9 cellular contexts compared by ENCODE assay signal in the genomic region with DNA sequence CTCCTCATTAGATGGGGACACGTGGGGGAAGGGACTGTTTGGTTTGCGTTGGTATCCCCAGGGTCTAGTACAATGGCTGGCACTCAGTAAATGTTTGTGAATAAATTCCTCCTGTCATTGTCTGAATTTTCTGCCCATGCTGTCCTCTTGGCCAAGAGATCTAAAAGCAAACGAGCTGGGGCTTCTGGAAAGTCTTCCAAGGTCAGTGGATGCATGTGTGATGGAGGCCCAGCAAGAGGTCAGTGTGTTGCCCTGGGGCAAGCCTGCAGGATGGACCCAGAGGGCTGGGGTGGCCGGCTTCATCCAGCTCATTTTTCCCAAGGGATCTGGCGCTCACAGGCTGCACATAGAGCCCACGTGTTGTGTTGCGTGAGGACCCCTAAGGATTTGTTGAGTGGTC. TPM values are rescaled to one million over a fixed set of nuclear protein-coding genes. Genes with fewer than 3 reads are reported as not detected.
A peak's percentile ranks its signal among the peaks of the same experiment; 100 is the strongest.
DNase-seq lines count a peak whose midpoint lies in the region; ATAC-seq, FAIRE-seq and TF ChIP-seq lines count a peak whose summit lies in the region.
"Had no signal": no experiment of that assay in that cellular context is flagged by ENCODE, and none has a peak within 500 bp of the region (broad histone marks: within the 10 kb centered on the region; RNA-seq: fewer than 3 reads in every experiment).

No MANE protein-coding gene starts in this region.

- WGBS in aorta, 2 donors, result 68 to 73% methylated on average over 7 of the region's 7 CpGs

- H3K4me2 ChIP-seq in endothelial cell of umbilical vein (ENCODE audit: insufficient read depth, low read length), result peak overlapping the region; percentile 76

- intact Hi-C loops in left cardiac atrium (cut with DNase I), result no loop called here
- intact Hi-C loops in Right ventricle myocardium superior (cut with DNase I), result loop anchor here (2.0 kb wide), 1 partner anchor 29 kb away; the partner anchor contains the start of gene JUN
- intact Hi-C loops in endothelial cell of umbilical vein (cut with micrococcal nuclease), result loop anchor here (1.0 to 2.0 kb wide), 5 partner anchors 59 to 886 kb away; no protein-coding TSS in a partner anchor
- intact Hi-C loops in aorta (cut with DNase I), result loop anchor here (2.0 to 10.0 kb wide), 3 partner anchors 25 to 91 kb away; partner anchors contain the start of gene JUN (in 1 of the 2)

- no peaks in the 10 kb centered on the region for H3K36me3 Mint-ChIP-seq in neural crest cell (ENCODE audit: low read depth)

- H3K4me1 ChIP-seq in endothelial cell of umbilical vein (ENCODE audit: control insufficient read depth, extremely low read depth, insufficient read depth, low read length) (peaks cover 59% of the 10 kb centered on the region), aorta (ENCODE audit: control insufficient read depth in 1 of 2, insufficient read depth in 2 of 2, low read length in 2 of 2) (no peaks in the 10 kb centered on the region)

- TF ChIP-seq CTCF in endothelial cell of umbilical vein (IDR thresholded peaks at IDR 0.05; ENCODE audit: extremely low read depth in 1 of 2, insufficient read depth in 1 of 2, low read depth in 1 of 2, low read length in 2 of 2) (no peak), neural crest cell (conservative IDR thresholded peaks at IDR 0.05) (no peak)

- peaks cover 43% of the 10 kb centered on the region for H3K4me1 Mint-ChIP-seq in neural crest cell

- H3K27me3 ChIP-seq in endothelial cell of umbilical vein (ENCODE audit: control insufficient read depth in 2 of 2, insufficient read depth in 2 of 2, low read length in 2 of 2), result no peaks in the 10 kb centered on the region
- H3K27me3 ChIP-seq in aorta (ENCODE audit: control insufficient read depth in 1 of 2, insufficient read depth in 2 of 2, low read length in 1 of 2), result no peaks in the 10 kb centered on the region

- peak overlapping the region; percentile 95 for H3K9ac ChIP-seq in endothelial cell of umbilical vein (replicated peaks; ENCODE audit: extremely low read depth, insufficient read depth, low read length)

- H3K27ac ChIP-seq in endothelial cell of umbilical vein (ENCODE audit: insufficient read depth, low read depth, low read length) (peak overlapping the region; percentile 100), aorta (ENCODE audit: low read depth in 1 of 2, low read length in 2 of 2) (peak overlapping the region; percentile 49 to 55)

- no peaks in the 10 kb centered on the region for H4K20me1 ChIP-seq in endothelial cell of umbilical vein (replicated peaks; ENCODE audit: control insufficient read depth, extremely low read depth, insufficient read depth, low read length)

- no peaks in the 10 kb centered on the region for H3K79me2 ChIP-seq in endothelial cell of umbilical vein (ENCODE audit: control insufficient read depth, insufficient read depth, low read length)

- no TSS peak for BruUV-seq in endothelial cell of umbilical vein (replicated peaks; lab: Mats Ljungman, UMichigan)

- H3K9me3 Mint-ChIP-seq in neural crest cell, result no peaks in the 10 kb centered on the region

- TF ChIP-seq POLR2A in endothelial cell of umbilical vein (IDR thresholded peaks at IDR 0.05; ENCODE audit: low read depth, low read length), result no peak

- H3K4me3 Mint-ChIP-seq in neural crest cell, result peak overlapping the region; percentile 17

- no peaks in the 10 kb centered on the region for H3K9me1 ChIP-seq in endothelial cell of umbilical vein (replicated peaks; ENCODE audit: control insufficient read depth, extremely low read depth, insufficient read depth, low read length)

- dilution Hi-C loops in endothelial cell of umbilical vein (cut with MboI; ENCODE audit: extremely low pct_ligation_motif_present, low sequenced_read_pairs), result no loop called here

- DNase-seq in left cardiac atrium (peak; percentile 24), Right ventricle myocardium superior (no peak), endothelial cell of umbilical vein (ENCODE audit: low read depth, low spot score) (no peak), neural crest cell (ENCODE audit: low read depth, low spot score) (no peak), aorta (no peak), NCI-H1105 treated with DMSO at 0.1 percent for 48 hours (lab: John Stamatoyannopoulos, UW) (no peak)
- DNase-seq: NCI-H226 had no signal

- ATAC-seq in left cardiac atrium (no peak), Right ventricle myocardium superior (ENCODE audit: poor library complexity) (no peak), aorta (ENCODE audit: low FRiP score) (no peak), HG03521 (IDR thresholded peaks at IDR 0.05; ENCODE audit: unreplicated experiment) (no peak), GM18861 (IDR thresholded peaks at IDR 0.05; ENCODE audit: unreplicated experiment) (no peak)

- H3K36me3 ChIP-seq in endothelial cell of umbilical vein (ENCODE audit: control insufficient read depth in 2 of 2, extremely low read depth in 1 of 2, insufficient read depth in 2 of 2, low read length in 2 of 2) (no peaks in the 10 kb centered on the region), aorta (ENCODE audit: control insufficient read depth in 1 of 2, insufficient read depth in 2 of 2, low read length in 1 of 2) (no peaks in the 10 kb centered on the region)

- no peak overlapping the region for H3K27ac Mint-ChIP-seq in neural crest cell (ENCODE audit: unreplicated experiment)

- H2AFZ ChIP-seq in endothelial cell of umbilical vein (ENCODE audit: low read depth, low read length), result no peak overlapping the region

- FAIRE-seq in endothelial cell of umbilical vein (lab: Jason Lieb, UNC), result peak; percentile 15

- POLR2A ChIA-PET in endothelial cell of umbilical vein (lab: Charles Lee), result interaction anchor here (0.6 to 1.9 kb wide), 7 partner anchors 14 to 488 kb away, joined by 3 to 20 read pairs (median 4); partner anchors contain the start of gene JUN

- CTCF ChIA-PET in endothelial cell of umbilical vein (lab: Charles Lee), result interaction anchor here (0.7 to 2.0 kb wide), 4 partner anchors 11 to 263 kb away, joined by 3 to 11 read pairs (median 4); no protein-coding TSS in a partner anchor

- H3K4me3 ChIP-seq in endothelial cell of umbilical vein (replicated peaks in 1 of 3; ENCODE audit: insufficient read depth in 1 of 3, low read depth in 1 of 3, low read length in 3 of 3), result no peak overlapping the region
- no peak overlapping the region for H3K4me3 ChIP-seq in aorta (ENCODE audit: low read length in 2 of 2)

- H3K9me3 ChIP-seq in endothelial cell of umbilical vein (replicated peaks; ENCODE audit: control insufficient read depth, insufficient read depth, low read length) (no peaks in the 10 kb centered on the region), aorta (ENCODE audit: control insufficient read depth, low read length) (no peaks in the 10 kb centered on the region)

- no peaks in the 10 kb centered on the region for H3K27me3 Mint-ChIP-seq in neural crest cell (ENCODE audit: low read depth)

TF ChIP-seq in endothelial cell of umbilical vein, 7 proteins besides CTCF, POLR2A, EP300 and RAD21:
- TF ChIP-seq JUN (IDR thresholded peaks at IDR 0.05; ENCODE audit: borderline replicate concordance, insufficient read depth, insufficient read length, low read depth) (no peak), POLR2AphosphoS5 (IDR thresholded peaks at IDR 0.05; ENCODE audit: insufficient read depth, low read depth, low read length) (no peak), EZH2 (IDR thresholded peaks at IDR 0.05; ENCODE audit: borderline replicate concordance, low read depth, low read length, severe bottlenecking) (no peak), FOS (IDR thresholded peaks at IDR 0.05; ENCODE audit: borderline replicate concordance, insufficient read depth, low read length) (no peak), MYC (IDR thresholded peaks at IDR 0.05; ENCODE audit: low read depth, low read length) (no peak), GATA2 (IDR thresholded peaks at IDR 0.05; ENCODE audit: insufficient read depth, insufficient read length, low read depth, low read length) (no peak)
- TF ChIP-seq, protein P1, sequence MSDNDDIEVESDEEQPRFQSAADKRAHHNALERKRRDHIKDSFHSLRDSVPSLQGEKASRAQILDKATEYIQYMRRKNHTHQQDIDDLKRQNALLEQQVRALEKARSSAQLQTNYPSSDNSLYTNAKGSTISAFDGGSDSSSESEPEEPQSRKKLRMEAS (IDR thresholded peaks at IDR 0.05; ENCODE audit: insufficient read depth, insufficient read length), result no peak
TF ChIP-seq in endothelial cell of umbilical vein: peak in this region for 0.

RNA-seq across cellular contexts. Expression of gene JUN, which starts 30.0 kb away (rescaled TPM):
- 10 to 100 TPM; 67.6 to 78.0 TPM for total RNA-seq in left cardiac atrium
- 54.8 TPM for total RNA-seq in Right ventricle myocardium superior
- total RNA-seq in endothelial cell of umbilical vein, result 81.1 and 88.3 TPM in 2 replicates
- 80.0 and 89.3 TPM in 2 replicates for polyA plus RNA-seq in endothelial cell of umbilical vein
- 57.8 and 84.1 TPM in 2 replicates for polyA plus RNA-seq in endothelial cell of umbilical vein (2011; cell fraction: cytosol; rRNA removed)
- polyA plus RNA-seq in endothelial cell of umbilical vein (2011; cell fraction: nucleus; rRNA removed), result 130 and 140 TPM in 2 replicates
- 67.6 and 99.1 TPM in 2 replicates for polyA plus RNA-seq in endothelial cell of umbilical vein (2012)
- 50.1 and 61.0 TPM in 2 replicates for polyA minus RNA-seq in endothelial cell of umbilical vein
- polyA minus RNA-seq in endothelial cell of umbilical vein (2011; cell fraction: cytosol; rRNA and poly(A)+ RNA removed), result 12.2 TPM
- polyA minus RNA-seq in endothelial cell of umbilical vein (2011; cell fraction: nucleus; rRNA and poly(A)+ RNA removed), result 92.9 and 191 TPM in 2 replicates
- 28.7 and 29.0 TPM in 2 replicates for total RNA-seq in neural crest cell
- 100 to 1,000 TPM; 101 to 275 TPM for total RNA-seq in aorta
- 100 to 1,000 TPM in 1 of 2 donors, 10 to 100 TPM in 1; 31.3 to 114 TPM for polyA plus RNA-seq in aorta

Comparison
In these comparisons a context has a peak if more than half of its experiments do, and no peak if none do; other contexts are left out.
1. intact Hi-C loops: an anchor here in Right ventricle myocardium superior (2.0 kb wide), endothelial cell of umbilical vein (1.0 to 2.0 kb wide) and aorta (2.0 to 10.0 kb wide); none called in left cardiac atrium.